8 cellular contexts compared by ENCODE assay signal in genomic region chr4:101419324-101420135, GRCh38.
DNase-seq lines count a peak whose midpoint lies in the region; ATAC-seq and TF ChIP-seq lines count a peak whose summit lies in the region.

No MANE protein-coding gene starts in this region.

- peaks cover 53% of the 10 kb centered on the region for H3K4me1 Mint-ChIP-seq in activated CD8-positive, alpha-beta memory T cell treated with anti-CD3 and anti-CD28 coated beads, Interleukin-2, amount 10 ng/mL, durations not matched to agents 7 days and 5 days

- H3K4me3 Mint-ChIP-seq in activated CD8-positive, alpha-beta memory T cell treated with anti-CD3 and anti-CD28 coated beads, Interleukin-2, amount 10 ng/mL, durations not matched to agents 7 days and 5 days = peak overlapping the region; percentile 19

- DNase-seq in activated CD8-positive, alpha-beta memory T cell treated with anti-CD3 and anti-CD28 coated beads, Interleukin-2, amount 10 ng/mL, durations not matched to agents 7 days and 5 days = no peak
- no peak for DNase-seq in activated CD8-positive, alpha-beta memory T cell treated with anti-CD3 and anti-CD28 coated beads, Interleukin-2, amount 50 U/mL, for 48 hours
- peak; percentile 43 for DNase-seq in NAMALWA (ENCODE audit: low spot score)
- DNase-seq in kidney tubule cell (ENCODE audit: low spot score) = no peak
- no peak for DNase-seq in substantia nigra (lab: John Stamatoyannopoulos, UW)
- DNase-seq in brain microvascular endothelial cell = no peak

- H3K36me3 ChIP-seq in ectodermal cell (ENCODE audit: control insufficient read depth, insufficient read depth, low read length) = no peaks in the 10 kb centered on the region
- H3K36me3 ChIP-seq in brain microvascular endothelial cell (replicated peaks) = no peaks in the 10 kb centered on the region

- no peak for TF ChIP-seq CTCF in brain microvascular endothelial cell (IDR thresholded peaks at IDR 0.05; ENCODE audit: low read depth, low read length, missing control alignments)

- no peak overlapping the region for H3K4me3 ChIP-seq in ectodermal cell (ENCODE audit: insufficient read depth, low read depth, low read length)
- no peak overlapping the region for H3K4me3 ChIP-seq in brain microvascular endothelial cell (ENCODE audit: low read depth, low read length)

- H3K9me3 Mint-ChIP-seq in activated CD8-positive, alpha-beta memory T cell treated with anti-CD3 and anti-CD28 coated beads, Interleukin-2, amount 10 ng/mL, durations not matched to agents 7 days and 5 days (ENCODE audit: low read depth) = no peaks in the 10 kb centered on the region

- H3K4me1 ChIP-seq in ectodermal cell (ENCODE audit: control insufficient read depth, insufficient read depth, low read length) = peaks cover 10% of the 10 kb centered on the region

- peak overlapping the region; percentile 87 for H3K27ac Mint-ChIP-seq in activated CD8-positive, alpha-beta memory T cell treated with anti-CD3 and anti-CD28 coated beads, Interleukin-2, amount 10 ng/mL, durations not matched to agents 7 days and 5 days

- in situ Hi-C loops in brain microvascular endothelial cell (cut with HindIII; ENCODE audit: low pct_ligation_motif_present, low sequenced_read_pairs) = no loop called here

- H3K27ac ChIP-seq in ectodermal cell (ENCODE audit: insufficient read depth, low read depth, low read length, poor library complexity, severe bottlenecking) (peak overlapping the region; percentile 9), substantia nigra (ENCODE audit: low read depth, low read length, poor library complexity, severe bottlenecking) (no peak overlapping the region), brain microvascular endothelial cell (no peak overlapping the region)

- no peaks in the 10 kb centered on the region for H3K9me3 ChIP-seq in ectodermal cell (ENCODE audit: control insufficient read depth, low read length)

- no peaks in the 10 kb centered on the region for H3K27me3 ChIP-seq in ectodermal cell (ENCODE audit: control insufficient read depth, insufficient read depth, low read length, poor library complexity, severe bottlenecking)
- no peaks in the 10 kb centered on the region for H3K27me3 ChIP-seq in brain microvascular endothelial cell (replicated peaks)

- 31 to 40% methylated on average over 5 of the region's 5 CpGs for WGBS in ectodermal cell, 2 experiments

- CTCF ChIA-PET in activated CD8-positive, alpha-beta memory T cell treated with anti-CD3 and anti-CD28 coated beads, Interleukin-2, amount 10 ng/mL, durations not matched to agents 7 days and 5 days (lab: Charles Lee) = interaction anchor here (1.4 kb wide), 1 partner anchor 10 kb away, joined by 3 read pairs; no protein-coding TSS in a partner anchor

- ATAC-seq in activated CD8-positive, alpha-beta memory T cell treated with anti-CD3 and anti-CD28 coated beads, Interleukin-2, amount 10 ng/mL, durations not matched to agents 7 days and 5 days = no peak
- peak; percentile 64 for ATAC-seq in HG02610 (IDR thresholded peaks at IDR 0.05; ENCODE audit: unreplicated experiment)

- peaks cover 2% of the 10 kb centered on the region for H3K27me3 Mint-ChIP-seq in activated CD8-positive, alpha-beta memory T cell treated with anti-CD3 and anti-CD28 coated beads, Interleukin-2, amount 10 ng/mL, durations not matched to agents 7 days and 5 days

- peaks cover 30% of the 10 kb centered on the region for H3K36me3 Mint-ChIP-seq in activated CD8-positive, alpha-beta memory T cell treated with anti-CD3 and anti-CD28 coated beads, Interleukin-2, amount 10 ng/mL, durations not matched to agents 7 days and 5 days
